In genomic region chr7:149196151-149196704, GRCh38 we compare ENCODE assay signal across 8 cellular contexts. TPM values are rescaled to one million over a fixed set of nuclear protein-coding genes. Genes with fewer than 3 reads are reported as not detected.
DNase-seq lines count a peak whose midpoint lies in the region; ATAC-seq and TF ChIP-seq lines count a peak whose summit lies in the region.

No MANE protein-coding gene starts in this region.

- H3K4me3 Mint-ChIP-seq in T-cell (peak overlapping the region; percentile 86 to 89 (median 88)), neural crest cell (peak overlapping the region; percentile 94)

- H3K27me3 Mint-ChIP-seq in T-cell (no peaks in the 10 kb centered on the region), neural crest cell (ENCODE audit: low read depth) (peaks cover 3% of the 10 kb centered on the region)

- H3K9me3 ChIP-seq in endocrine pancreas (ENCODE audit: control insufficient read depth, low read length): no peaks in the 10 kb centered on the region

- CTCF ChIA-PET in T-cell (lab: Charles Lee): no interaction called here

- peak overlapping the region; percentile 90 for H3K9ac ChIP-seq in endocrine pancreas (ENCODE audit: control insufficient read depth, insufficient read depth, low read length)

- H3K4me3 ChIP-seq in endocrine pancreas (ENCODE audit: control insufficient read depth, insufficient read depth, low read length): peak overlapping the region; percentile 40

- H3K9me3 Mint-ChIP-seq in T-cell: no peaks in the 10 kb centered on the region
- H3K9me3 Mint-ChIP-seq in neural crest cell: no peaks in the 10 kb centered on the region

- no peak for TF ChIP-seq CTCF in neural crest cell (conservative IDR thresholded peaks at IDR 0.05)

- H3K27me3 ChIP-seq in endocrine pancreas (ENCODE audit: control insufficient read depth, insufficient read depth, low read length): no peaks in the 10 kb centered on the region

- H3K36me3 ChIP-seq in endocrine pancreas (ENCODE audit: control insufficient read depth, insufficient read depth, low read length): peaks cover 12% of the 10 kb centered on the region

- H3K36me3 Mint-ChIP-seq in T-cell (peaks cover 26% of the 10 kb centered on the region), neural crest cell (ENCODE audit: low read depth) (peaks cover 26% of the 10 kb centered on the region)

- POLR2A ChIA-PET in T-cell (lab: Charles Lee): no interaction called here

- ATAC-seq in HG02571 (IDR thresholded peaks at IDR 0.05; ENCODE audit: unreplicated experiment): peak; percentile 12
- peak in 3 of 4 experiments; percentile 2 to 19 (median 7) for ATAC-seq in T-cell (replicated peaks in 1 of 4)
- no peak for ATAC-seq in GM19351 (IDR thresholded peaks at IDR 0.05; ENCODE audit: unreplicated experiment)

- DNase-seq in EL (peak; percentile 10), T-cell (peak in 6 of 34 experiments; percentile 2 to 21 (median 12)), neural crest cell (ENCODE audit: low read depth, low spot score) (no peak), HCEC 1CT (no peak), NCI-H2107 treated with DMSO at 0.1 percent for 48 hours (lab: John Stamatoyannopoulos, UW; ENCODE audit: unreplicated experiment) (no peak)

- peaks cover 4% of the 10 kb centered on the region for H3K4me1 ChIP-seq in endocrine pancreas (ENCODE audit: control insufficient read depth, insufficient read depth, low read length)

- H3K4me1 Mint-ChIP-seq in T-cell (peaks cover 24 to 51% (median 32%) of the 10 kb centered on the region in 3 donors), neural crest cell (peaks cover 8% of the 10 kb centered on the region)

- H3K27ac Mint-ChIP-seq in T-cell: peak overlapping the region; percentile 85 to 91
- H3K27ac Mint-ChIP-seq in neural crest cell (ENCODE audit: unreplicated experiment): peak overlapping the region; percentile 67

RNA-seq across cellular contexts. Expression of gene ZNF282, which starts 0.9 kb away (rescaled TPM):
- total RNA-seq in T-cell: 10 to 100 TPM; 14.8 to 29.1 (median 22.4) TPM
- 31.8 TPM in 2 replicates for total RNA-seq in neural crest cell

RNA-seq across cellular contexts. Expression of gene ZNF212, which starts 43.2 kb away (rescaled TPM):
- total RNA-seq in T-cell: 10 to 100 TPM; 14.1 to 21.7 (median 19.6) TPM
- 15.8 and 15.9 TPM in 2 replicates for total RNA-seq in neural crest cell

RNA-seq across cellular contexts. Expression of gene ZNF398, which starts 49.0 kb away (rescaled TPM):
- total RNA-seq in T-cell (10 to 100 TPM; 15.1 to 31.0 (median 28.4) TPM), neural crest cell (19.6 and 20.2 TPM in 2 replicates)
